In the genomic region with DNA sequence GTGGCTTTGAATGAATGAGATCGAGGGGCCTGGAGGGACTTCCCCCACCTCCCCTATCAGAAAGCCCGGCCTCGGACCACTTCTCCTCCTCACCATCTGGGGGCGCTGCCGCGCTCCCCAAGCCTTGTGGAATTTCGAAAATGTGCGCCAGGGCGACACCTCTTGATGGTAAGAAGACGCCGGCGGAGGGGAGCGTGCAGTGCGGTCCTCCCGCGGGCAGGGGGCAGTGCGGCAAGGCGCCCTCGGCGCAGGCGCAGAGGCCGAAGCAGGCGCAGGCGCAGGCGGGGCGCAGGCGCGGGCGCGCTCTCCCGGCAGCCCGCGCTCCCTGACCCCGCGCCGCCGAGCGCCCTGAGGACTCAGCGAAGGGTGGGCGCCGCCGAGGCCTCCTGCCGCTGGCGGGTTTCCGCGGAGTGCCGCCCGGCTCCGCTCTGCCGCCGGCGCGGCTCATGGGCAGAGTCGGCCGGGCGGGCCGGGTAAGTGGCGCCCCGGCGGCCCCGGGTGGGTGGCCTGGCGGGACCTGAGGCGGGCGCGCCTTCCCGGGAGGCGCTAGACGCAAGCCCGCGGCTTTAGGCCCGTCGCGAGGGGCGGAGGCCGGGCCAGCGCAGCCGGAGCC, we compare ENCODE assay signal across 8 cellular contexts. TPM values are rescaled to one million over a fixed set of nuclear protein-coding genes. Genes with fewer than 3 reads are reported as not detected.
DNase-seq lines count a peak whose midpoint lies in the region; TF ChIP-seq lines count a peak whose summit lies in the region.

Gene RBM17 (plus strand): TSS at position 314 of the 613 bp plus-strand sequence. CDS start 8,032 bp downstream, outside the sequence.

- H3K9me3 ChIP-seq in HAP-1: peaks cover 3% of the 10 kb centered on the region
- H3K9me3 ChIP-seq in MG63: no peaks in the 10 kb centered on the region
- no peaks in the 10 kb centered on the region for H3K9me3 ChIP-seq in neuron (ENCODE audit: low read length)
- no peaks in the 10 kb centered on the region for H3K9me3 ChIP-seq in subcutaneous abdominal adipose tissue (ENCODE audit: control insufficient read depth in 5 of 5, low read length in 5 of 5)

- H3K27me3 ChIP-seq in HAP-1 (ENCODE audit: low read depth): peaks cover 2% of the 10 kb centered on the region; the same call in 1 of the 2 replicates
- H3K27me3 ChIP-seq in MG63: no peaks in the 10 kb centered on the region
- peaks cover 3% of the 10 kb centered on the region for H3K27me3 ChIP-seq in neuron (ENCODE audit: insufficient read depth, low read length)
- no peaks in the 10 kb centered on the region for H3K27me3 ChIP-seq in subcutaneous abdominal adipose tissue (ENCODE audit: control insufficient read depth in 5 of 5, insufficient read depth in 4 of 5, low read length in 5 of 5)

- peak within 1 kb of the TSS; percentile 16 for H2AFZ ChIP-seq in neuron (ENCODE audit: low read depth, low read length)

- peaks cover 13% of the 10 kb centered on the region for H3K4me1 ChIP-seq in HAP-1
- peaks cover 19% of the 10 kb centered on the region for H3K4me1 ChIP-seq in neuron (ENCODE audit: insufficient read depth, low read length)
- peaks cover 21 to 60% (median 55%) of the 10 kb centered on the region in 5 donors for H3K4me1 ChIP-seq in subcutaneous abdominal adipose tissue (ENCODE audit: control insufficient read depth in 5 of 5, insufficient read depth in 5 of 5, low read length in 5 of 5)

- H3K36me3 ChIP-seq in HAP-1 (replicated peaks) (peaks cover 3% of the 10 kb centered on the region), MG63 (peaks cover 8% of the 10 kb centered on the region; the same call in 1 of the 2 replicates), neuron (ENCODE audit: insufficient read depth, low read length) (no peaks in the 10 kb centered on the region), subcutaneous abdominal adipose tissue (ENCODE audit: control insufficient read depth in 5 of 5, insufficient read depth in 5 of 5, low read length in 5 of 5) (no peaks in the 10 kb centered on the region)

- TF ChIP-seq CTCF in foreskin fibroblast (IDR thresholded peaks at IDR 0.05; ENCODE audit: low read depth, low read length): peak; percentile 100

- H3K9ac ChIP-seq in subcutaneous abdominal adipose tissue (ENCODE audit: low read length in 5 of 5): peak within 1 kb of the TSS; percentile 86 to 96 (median 94)

- DNase-seq in GM03348 (ENCODE audit: low spot score) (peak; percentile 98), HAP-1 (ENCODE audit: low spot score in 2 of 2) (peak; percentile 83 to 95), MG63 (peak; percentile 93), SHP77 treated with DMSO at 0.1 percent for 48 hours (lab: John Stamatoyannopoulos, UW) (peak; percentile 90), foreskin fibroblast (peak; percentile 95 to 99)
- DNase-seq in activated gamma-delta T cell treated with anti-CD3 and anti-CD28 coated beads, Interleukin-2, amount 50 U/mL, for 16 hours (ENCODE audit: low read depth): peak; percentile 95

- in situ Hi-C loops in HAP-1 (cut with MboI; ENCODE audit: low sequenced_read_pairs): no loop called here

- peak within 1 kb of the TSS; percentile 74 for H3K27ac ChIP-seq in subcutaneous abdominal adipose tissue (ENCODE audit: low read depth, low read length)

- H3K4me3 ChIP-seq in HAP-1 (peak within 1 kb of the TSS; percentile 82), MG63 (peak within 1 kb of the TSS; percentile 87), foreskin fibroblast (ENCODE audit: low read depth in 1 of 2, low read length in 2 of 2) (peak within 1 kb of the TSS; percentile 64 to 98), neuron (ENCODE audit: low read length) (peak within 1 kb of the TSS; percentile 97), subcutaneous abdominal adipose tissue (ENCODE audit: low read depth in 1 of 5, low read length in 5 of 5) (peak within 1 kb of the TSS; percentile 78 to 95 (median 89))

RNA-seq across cellular contexts. Expression of gene RBM17, which starts in this region (rescaled TPM):
- total RNA-seq in MG63 (2014; rRNA removed; shearing (Covaris generic); ENCODE audit: low replicate concordance): 27.2 and 99.9 TPM in 2 replicates

Comparison
In these comparisons a context has a peak if more than half of its experiments do, and no peak if none do; other contexts are left out.
1. Peak in every context shown above with its lines: DNase-seq, H3K4me3 ChIP-seq and H3K27ac ChIP-seq.